ENCODE assay signal across 29 cellular contexts in the genomic region with DNA sequence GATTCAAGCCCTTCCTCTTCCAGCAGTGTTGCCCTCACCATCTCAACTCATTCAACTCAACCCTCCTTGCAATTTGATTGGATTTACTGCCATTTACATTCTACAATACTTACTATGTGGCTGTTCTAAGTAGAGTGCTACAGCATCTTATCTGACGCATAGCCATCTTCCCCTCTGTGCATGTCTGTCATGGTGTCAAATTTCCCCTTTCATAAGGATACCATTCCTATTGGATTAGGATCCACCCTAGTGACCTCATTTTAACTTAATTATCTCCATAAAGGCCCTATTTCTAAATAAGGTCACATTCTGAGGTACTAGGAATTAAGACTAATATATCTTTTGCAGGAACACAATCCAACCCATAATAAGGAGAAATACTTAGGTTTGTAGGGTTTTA.
"Had no signal": no experiment of that assay in that cellular context is flagged by ENCODE, and none has a peak within 500 bp of the region (broad histone marks: within the 10 kb centered on the region; RNA-seq: fewer than 3 reads in every experiment).

No MANE protein-coding gene starts in this region.

- H3K9me3 ChIP-seq: left ventricle myocardium inferior, mucosa of descending colon, neutrophil, ovary, right lobe of liver, testis, transverse colon, uterus had no signal

- H3K27ac ChIP-seq: brain microvascular endothelial cell, coronary artery, dorsolateral prefrontal cortex, left ventricle myocardium inferior, neutrophil, ovary, right lobe of liver, skin epidermis, testis, transverse colon had no signal

- H3K4me3 Mint-ChIP-seq: activated CD4-positive, alpha-beta memory T cell treated with anti-CD3 and anti-CD28 coated beads for 36 hours; activated naive CD4-positive, alpha-beta T cell treated with anti-CD3 and anti-CD28 coated beads for 36 hours; activated naive CD8-positive, alpha-beta T cell treated with anti-CD3 and anti-CD28 coated beads, Interleukin-2, amount 10 ng/mL, durations not matched to agents 7 days and 5 days; activated T-helper 1 cell treated with anti-CD3 and anti-CD28 coated beads, Interleukin-12 subunit alpha, Interleukin-12 subunit beta, Interleukin-2, Interleukin-4 antibody, amounts not matched to agents 30 ng/mL and 10 ng/mL and 1 ng/mL, durations not matched to agents 14 hours and 24 hours and 36 hours; natural killer cell treated with Interleukin-12 subunit alpha and Interleukin-12 subunit beta and Interleukin-15 and Interleukin-18, amount 100 ng/mL, for 72 hours had no signal

- H3K4me3 ChIP-seq: coronary artery, dorsolateral prefrontal cortex, left ventricle myocardium inferior, lung, mucosa of descending colon, ovary, right lobe of liver, skin epidermis, testis, transverse colon, uterus had no signal

- H3K27me3 ChIP-seq: brain microvascular endothelial cell, dorsolateral prefrontal cortex, neutrophil, ovary, right lobe of liver, testis, transverse colon, uterus had no signal

- H3K36me3 ChIP-seq: brain microvascular endothelial cell, left ventricle myocardium inferior, neutrophil, ovary, right lobe of liver, transverse colon, uterus had no signal

- H3K4me1 ChIP-seq: left ventricle myocardium inferior, right lobe of liver, testis, transverse colon, uterus had no signal

- H3K36me3 Mint-ChIP-seq: activated CD4-positive, alpha-beta memory T cell treated with anti-CD3 and anti-CD28 coated beads for 36 hours; activated naive CD8-positive, alpha-beta T cell treated with anti-CD3 and anti-CD28 coated beads, Interleukin-2, amount 10 ng/mL, durations not matched to agents 7 days and 5 days; natural killer cell treated with Interleukin-12 subunit alpha and Interleukin-12 subunit beta and Interleukin-15 and Interleukin-18, amount 100 ng/mL, for 72 hours had no signal

- H3K27ac Mint-ChIP-seq: activated CD4-positive, alpha-beta memory T cell treated with anti-CD3 and anti-CD28 coated beads for 36 hours; activated naive CD4-positive, alpha-beta T cell treated with anti-CD3 and anti-CD28 coated beads for 36 hours; activated naive CD8-positive, alpha-beta T cell treated with anti-CD3 and anti-CD28 coated beads, Interleukin-2, amount 10 ng/mL, durations not matched to agents 7 days and 5 days; activated T-helper 1 cell treated with anti-CD3 and anti-CD28 coated beads, Interleukin-12 subunit alpha, Interleukin-12 subunit beta, Interleukin-2, Interleukin-4 antibody, amounts not matched to agents 30 ng/mL and 10 ng/mL and 1 ng/mL, durations not matched to agents 14 hours and 24 hours and 36 hours; natural killer cell treated with Interleukin-12 subunit alpha and Interleukin-12 subunit beta and Interleukin-15 and Interleukin-18, amount 100 ng/mL, for 72 hours; progenitor cell of endocrine pancreas had no signal

- H3K27me3 Mint-ChIP-seq: activated CD4-positive, alpha-beta memory T cell treated with anti-CD3 and anti-CD28 coated beads for 36 hours; activated naive CD8-positive, alpha-beta T cell treated with anti-CD3 and anti-CD28 coated beads, Interleukin-2, amount 10 ng/mL, durations not matched to agents 7 days and 5 days; progenitor cell of endocrine pancreas had no signal

- DNase-seq: activated CD4-positive, alpha-beta memory T cell treated with anti-CD3 and anti-CD28 coated beads for 36 hours; activated CD4-positive, alpha-beta T cell treated with anti-CD3 and anti-CD28 coated beads for 48 hours; activated CD8-positive, alpha-beta memory T cell treated with anti-CD3 and anti-CD28 coated beads, Interleukin-2, amount 50 U/mL, for 4 hours; activated effector memory CD4-positive, alpha-beta T cell treated with anti-CD3 and anti-CD28 coated beads, Interleukin-2, amount 50 U/mL, for 16 hours; activated naive CD4-positive, alpha-beta T cell treated with anti-CD3 and anti-CD28 coated beads for 36 hours; activated naive CD8-positive, alpha-beta T cell treated with anti-CD3 and anti-CD28 coated beads, Interleukin-2, amount 10 ng/mL, durations not matched to agents 7 days and 5 days; activated T-cell treated with anti-CD3 and anti-CD28 coated beads, Interleukin-2, amount 50 U/mL, for 1 hour; brain microvascular endothelial cell; dorsolateral prefrontal cortex; effector memory CD4-positive, alpha-beta T cell; foreskin melanocyte; islet precursor cell; left ventricle myocardium inferior; mucosa of descending colon; ovary; right lobe of liver; stimulated activated CD4-positive, alpha-beta T cell treated with anti-CD3 and anti-CD28 coated beads, Interleukin-12 subunit alpha, Interleukin-12 subunit beta, amount 100 ng/mL, for 4 hours; stimulated activated CD4-positive, alpha-beta T cell treated with anti-CD3 and anti-CD28 coated beads, Interleukin-4, amount 100 ng/mL, for 1 hour; stimulated activated naive CD8-positive, alpha-beta T cell treated with anti-CD3 and anti-CD28 coated beads, Interleukin-15, Interleukin-2, amounts not matched to agents 100 U/mL and 50 U/mL, for 24 hours; testis; transverse colon; uterus had no signal

- H3K4me1 Mint-ChIP-seq: activated naive CD8-positive, alpha-beta T cell treated with anti-CD3 and anti-CD28 coated beads, Interleukin-2, amount 10 ng/mL, durations not matched to agents 7 days and 5 days had no signal

- H3K9me3 Mint-ChIP-seq: activated CD4-positive, alpha-beta memory T cell treated with anti-CD3 and anti-CD28 coated beads for 36 hours; activated naive CD4-positive, alpha-beta T cell treated with anti-CD3 and anti-CD28 coated beads for 36 hours; activated naive CD8-positive, alpha-beta T cell treated with anti-CD3 and anti-CD28 coated beads, Interleukin-2, amount 10 ng/mL, durations not matched to agents 7 days and 5 days; activated T-helper 1 cell treated with anti-CD3 and anti-CD28 coated beads, Interleukin-12 subunit alpha, Interleukin-12 subunit beta, Interleukin-2, Interleukin-4 antibody, amounts not matched to agents 30 ng/mL and 10 ng/mL and 1 ng/mL, durations not matched to agents 14 hours and 24 hours and 36 hours; natural killer cell treated with Interleukin-12 subunit alpha and Interleukin-12 subunit beta and Interleukin-15 and Interleukin-18, amount 100 ng/mL, for 72 hours had no signal
